9 cellular contexts compared by ENCODE assay signal in the genomic region with DNA sequence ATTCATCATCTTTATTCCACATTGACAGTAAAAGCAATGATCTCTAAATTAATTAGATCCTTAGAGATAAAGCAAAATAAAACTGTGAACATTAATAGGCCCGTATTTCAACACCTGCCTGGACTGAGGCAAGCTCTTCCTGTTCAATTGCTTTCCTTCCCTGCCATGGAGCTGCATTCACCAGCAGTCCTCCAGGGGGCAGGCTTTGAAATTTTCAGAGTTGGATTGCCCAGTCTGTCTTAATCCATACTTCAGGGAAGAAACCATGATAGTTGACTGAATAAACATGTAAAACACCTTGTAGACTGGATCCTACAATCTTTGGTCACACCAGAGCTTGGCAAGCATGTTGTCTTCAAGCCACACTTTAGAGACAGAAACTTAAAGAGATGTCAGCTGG.
DNase-seq lines count a peak whose midpoint lies in the region; ATAC-seq, FAIRE-seq and TF ChIP-seq lines count a peak whose summit lies in the region.
"Had no signal": no experiment of that assay in that cellular context is flagged by ENCODE, and none has a peak within 500 bp of the region (broad histone marks: within the 10 kb centered on the region; RNA-seq: fewer than 3 reads in every experiment).

No MANE protein-coding gene starts in this region.

- H3K79me1 ChIP-seq in H1 (ENCODE audit: low read depth, low read length): no peaks in the 10 kb centered on the region

- no peaks in the 10 kb centered on the region for H4K20me1 ChIP-seq in H1 (replicated peaks in 1 of 2; ENCODE audit: control insufficient read depth in 1 of 2, insufficient read depth in 2 of 2, low read length in 2 of 2)

- TF ChIP-seq RAD21 in H1 (IDR thresholded peaks at IDR 0.05 in 1 of 2, conservative IDR thresholded peaks at IDR 0.05 in 1 of 2; ENCODE audit: low read depth in 2 of 2, low read length in 2 of 2): peak; percentile 57 to 67

- H3K4me1 Mint-ChIP-seq in activated naive CD8-positive, alpha-beta T cell treated with anti-CD3 and anti-CD28 coated beads, Interleukin-2, amount 50 U/mL, for 24 hours: no peaks in the 10 kb centered on the region
- no peaks in the 10 kb centered on the region for H3K4me1 Mint-ChIP-seq in activated naive CD8-positive, alpha-beta T cell treated with anti-CD3 and anti-CD28 coated beads for 36 hours
- H3K4me1 Mint-ChIP-seq: naive B cell had no signal

- H3K56ac ChIP-seq in H1 (replicated peaks; ENCODE audit: insufficient read length, low read depth, low read length): no peak overlapping the region

- H3K4me1 ChIP-seq in H1 (replicated peaks in 1 of 4; ENCODE audit: control insufficient read depth in 3 of 4, insufficient read depth in 4 of 4, low read length in 3 of 4) (no peaks in the 10 kb centered on the region), uterus (no peaks in the 10 kb centered on the region)

- TF ChIP-seq CTCF in H1 (IDR thresholded peaks at IDR 0.05; ENCODE audit: control extremely low read depth in 1 of 3, insufficient read depth in 1 of 3, low read depth in 1 of 3, low read length in 3 of 3) (peak; percentile 63 to 78 (median 69)), uterus (IDR thresholded peaks at IDR 0.05) (no peak)

- H3K4me3 Mint-ChIP-seq in activated naive CD8-positive, alpha-beta T cell treated with anti-CD3 and anti-CD28 coated beads, Interleukin-2, amount 50 U/mL, for 24 hours: no peak overlapping the region
- no peak overlapping the region for H3K4me3 Mint-ChIP-seq in activated naive CD8-positive, alpha-beta T cell treated with anti-CD3 and anti-CD28 coated beads for 36 hours
- H3K4me3 Mint-ChIP-seq: naive B cell had no signal

- H2BK5ac ChIP-seq in H1 (ENCODE audit: low read depth, low read length): no peak overlapping the region

- no peak overlapping the region for H4K91ac ChIP-seq in H1 (replicated peaks; ENCODE audit: insufficient read length, low read length)

- CTCF ChIA-PET in H1 (lab: Charles Lee; ENCODE audit: partially characterized antibody): interaction anchor here (0.7 to 1.8 kb wide), 33 partner anchors 10 to 751 kb away, joined by 3 to 13 read pairs (median 4); no protein-coding TSS in a partner anchor

- H3K4me2 ChIP-seq in H1 (ENCODE audit: insufficient read depth in 1 of 2, low read depth in 2 of 2, low read length in 2 of 2): no peak overlapping the region

- no peak overlapping the region for H2BK15ac ChIP-seq in H1 (ENCODE audit: low read length)

- H3K79me2 ChIP-seq in H1 (ENCODE audit: control insufficient read depth in 1 of 2, insufficient read depth in 2 of 2, low read length in 2 of 2): no peaks in the 10 kb centered on the region

- no peak overlapping the region for H3K18ac ChIP-seq in H1 (ENCODE audit: extremely low read depth, low read length)

- no peak overlapping the region for H4K5ac ChIP-seq in H1 (ENCODE audit: insufficient read length, low read depth, low read length)

- no peak overlapping the region for H3K23ac ChIP-seq in H1 (ENCODE audit: insufficient read length)

- no peak overlapping the region for H3K4ac ChIP-seq in H1 (replicated peaks; ENCODE audit: insufficient read length, low read depth, low read length)

- peak; percentile 1 for DNase-seq in activated naive CD8-positive, alpha-beta T cell treated with anti-CD3 and anti-CD28 coated beads, Interleukin-2, amount 50 U/mL, for 24 hours
- DNase-seq in activated naive CD8-positive, alpha-beta T cell treated with anti-CD3 and anti-CD28 coated beads for 36 hours: no peak
- peak; percentile 17 for DNase-seq in KBM-7
- DNase-seq in H1 (ENCODE audit: low read depth in 1 of 2, low spot score in 2 of 2): peak; percentile 7 to 82
- DNase-seq in stimulated activated CD8-positive, alpha-beta memory T cell treated with anti-CD3 and anti-CD28 coated beads, Interleukin-4, amount 100 ng/mL, for 48 hours: peak; percentile 23
- DNase-seq in uterus: no peak
- DNase-seq in NCI-H446 treated with DMSO at 0.1 percent for 48 hours (lab: John Stamatoyannopoulos, UW): no peak
- DNase-seq: naive B cell had no signal

- FAIRE-seq in H1 (lab: Jason Lieb, UNC): peak; percentile 96

- WGBS in H1 (ENCODE audit: extremely low coverage in 1 of 2, insufficient coverage in 1 of 2, insufficient read length in 1 of 2, insufficient replicate concordance in 2 of 2, low coverage in 1 of 2, low lambda C conversion rate in 2 of 2, missing lambda C conversion rate in 1 of 2), 2 experiments: 80% methylated on average over 1 of the region's 1 CpG; no CpG with 5 or more reads in 1 of the 2 experiments

- no peak overlapping the region for H3K27ac Mint-ChIP-seq in activated naive CD8-positive, alpha-beta T cell treated with anti-CD3 and anti-CD28 coated beads, Interleukin-2, amount 50 U/mL, for 24 hours
- no peak overlapping the region for H3K27ac Mint-ChIP-seq in activated naive CD8-positive, alpha-beta T cell treated with anti-CD3 and anti-CD28 coated beads for 36 hours
- H3K27ac Mint-ChIP-seq: naive B cell had no signal

- intact Hi-C loops in uterus (cut with DNase I; ENCODE audit: low total_unique reads): no loop called here

- H3K4me3 ChIP-seq in H1 (ENCODE audit: extremely low read depth in 1 of 4, insufficient read depth in 2 of 4, low read depth in 3 of 4, low read length in 4 of 4) (no peak overlapping the region), uterus (no peak overlapping the region)

- no peak overlapping the region for H2BK12ac ChIP-seq in H1 (ENCODE audit: low read depth, low read length)

- H3K23me2 ChIP-seq in H1 (ENCODE audit: low read depth, low read length): no peaks in the 10 kb centered on the region

- TF ChIP-seq POLR2A in H1 (IDR thresholded peaks at IDR 0.05; ENCODE audit: control extremely low read depth in 1 of 2, low read depth in 2 of 2, low read length in 2 of 2) (no peak), uterus (IDR thresholded peaks at IDR 0.05) (no peak)

- TF ChIP-seq EP300 in H1 (IDR thresholded peaks at IDR 0.05; ENCODE audit: borderline replicate concordance in 1 of 2, low read depth in 2 of 2, low read length in 2 of 2): no peak

- H3K9ac ChIP-seq in H1 (replicated peaks in 1 of 4; ENCODE audit: extremely low read depth in 1 of 4, low read depth in 3 of 4, low read length in 3 of 4): no peak overlapping the region

- no peak overlapping the region for H2BK120ac ChIP-seq in H1 (replicated peaks; ENCODE audit: low read depth, low read length)

- H2AK5ac ChIP-seq in H1 (ENCODE audit: low read depth, low read length): no peak overlapping the region

- H3K9me3 ChIP-seq in H1 (ENCODE audit: insufficient read depth in 2 of 2, low read depth in 1 of 2, low read length in 1 of 2): peaks cover 0 to 3% of the 10 kb centered on the region in 2 experiments; a peak in 1 of 4 replicates
- no peaks in the 10 kb centered on the region for H3K9me3 ChIP-seq in uterus

- POLR2A ChIA-PET in H1 (lab: Charles Lee; ENCODE audit: partially characterized antibody): no interaction called here

- in situ Hi-C loops in KBM-7 (cut with MboI; ENCODE audit: low pct_unique_long_range_greater_than_20kb, low sequenced_read_pairs): no loop called here

- no peak overlapping the region for H3K27ac ChIP-seq in H1 (ENCODE audit: low read depth, low read length)
- no peak overlapping the region for H3K27ac ChIP-seq in uterus

- no peaks in the 10 kb centered on the region for H3K36me3 ChIP-seq in H1 (ENCODE audit: control insufficient read depth in 2 of 4, insufficient read depth in 4 of 4, low read length in 3 of 4)
- H3K36me3 ChIP-seq in uterus: no peaks in the 10 kb centered on the region

- H4K8ac ChIP-seq in H1 (ENCODE audit: extremely low read depth, insufficient read depth, low read length): no peak overlapping the region

- H3K9me3 Mint-ChIP-seq in activated naive CD8-positive, alpha-beta T cell treated with anti-CD3 and anti-CD28 coated beads, Interleukin-2, amount 50 U/mL, for 24 hours: peaks cover 4% of the 10 kb centered on the region
- no peaks in the 10 kb centered on the region for H3K9me3 Mint-ChIP-seq in activated naive CD8-positive, alpha-beta T cell treated with anti-CD3 and anti-CD28 coated beads for 36 hours

- no peak overlapping the region for H2BK20ac ChIP-seq in H1 (ENCODE audit: low read length)

- no peak overlapping the region for H2AFZ ChIP-seq in H1 (ENCODE audit: low read length)

- ATAC-seq in activated naive CD8-positive, alpha-beta T cell treated with anti-CD3 and anti-CD28 coated beads, Interleukin-2, amount 50 U/mL, for 24 hours: no peak
- ATAC-seq in HG03045 (IDR thresholded peaks at IDR 0.05; ENCODE audit: unreplicated experiment): no peak

- H3K36me3 Mint-ChIP-seq in activated naive CD8-positive, alpha-beta T cell treated with anti-CD3 and anti-CD28 coated beads, Interleukin-2, amount 50 U/mL, for 24 hours (ENCODE audit: low read depth): no peaks in the 10 kb centered on the region
- H3K36me3 Mint-ChIP-seq in activated naive CD8-positive, alpha-beta T cell treated with anti-CD3 and anti-CD28 coated beads for 36 hours: no peaks in the 10 kb centered on the region
- H3K36me3 Mint-ChIP-seq: naive B cell had no signal

- no peaks in the 10 kb centered on the region for H3K27me3 Mint-ChIP-seq in activated naive CD8-positive, alpha-beta T cell treated with anti-CD3 and anti-CD28 coated beads, Interleukin-2, amount 50 U/mL, for 24 hours
- H3K27me3 Mint-ChIP-seq in activated naive CD8-positive, alpha-beta T cell treated with anti-CD3 and anti-CD28 coated beads for 36 hours: no peaks in the 10 kb centered on the region
- H3K27me3 Mint-ChIP-seq: naive B cell had no signal

- no peak overlapping the region for H3K14ac ChIP-seq in H1 (ENCODE audit: insufficient read length)

- H3K27me3 ChIP-seq in H1 (replicated peaks in 1 of 4; ENCODE audit: control insufficient read depth in 3 of 4, extremely low read depth in 1 of 4, insufficient read depth in 3 of 4, low read length in 3 of 4): no peaks in the 10 kb centered on the region
- no peaks in the 10 kb centered on the region for H3K27me3 ChIP-seq in uterus

Comparison
In these comparisons a context has a peak if more than half of its experiments do, and no peak if none do; other contexts are left out.
1. DNase-seq: peak in activated naive CD8-positive, alpha-beta T cell treated with anti-CD3 and anti-CD28 coated beads, Interleukin-2, amount 50 U/mL, for 24 hours (single experiment), KBM-7 (single experiment), H1 (2 of 2) and stimulated activated CD8-positive, alpha-beta memory T cell treated with anti-CD3 and anti-CD28 coated beads, Interleukin-4, amount 100 ng/mL, for 48 hours (single experiment); none in activated naive CD8-positive, alpha-beta T cell treated with anti-CD3 and anti-CD28 coated beads for 36 hours (single experiment), uterus (0 of 2) and NCI-H446 treated with DMSO at 0.1 percent for 48 hours (single experiment).
2. CTCF ChIP-seq: peak in H1 (3 of 3); none in uterus (0 of 4).